Comparison of ENCODE assay signal across 8 cellular contexts in the genomic region with DNA sequence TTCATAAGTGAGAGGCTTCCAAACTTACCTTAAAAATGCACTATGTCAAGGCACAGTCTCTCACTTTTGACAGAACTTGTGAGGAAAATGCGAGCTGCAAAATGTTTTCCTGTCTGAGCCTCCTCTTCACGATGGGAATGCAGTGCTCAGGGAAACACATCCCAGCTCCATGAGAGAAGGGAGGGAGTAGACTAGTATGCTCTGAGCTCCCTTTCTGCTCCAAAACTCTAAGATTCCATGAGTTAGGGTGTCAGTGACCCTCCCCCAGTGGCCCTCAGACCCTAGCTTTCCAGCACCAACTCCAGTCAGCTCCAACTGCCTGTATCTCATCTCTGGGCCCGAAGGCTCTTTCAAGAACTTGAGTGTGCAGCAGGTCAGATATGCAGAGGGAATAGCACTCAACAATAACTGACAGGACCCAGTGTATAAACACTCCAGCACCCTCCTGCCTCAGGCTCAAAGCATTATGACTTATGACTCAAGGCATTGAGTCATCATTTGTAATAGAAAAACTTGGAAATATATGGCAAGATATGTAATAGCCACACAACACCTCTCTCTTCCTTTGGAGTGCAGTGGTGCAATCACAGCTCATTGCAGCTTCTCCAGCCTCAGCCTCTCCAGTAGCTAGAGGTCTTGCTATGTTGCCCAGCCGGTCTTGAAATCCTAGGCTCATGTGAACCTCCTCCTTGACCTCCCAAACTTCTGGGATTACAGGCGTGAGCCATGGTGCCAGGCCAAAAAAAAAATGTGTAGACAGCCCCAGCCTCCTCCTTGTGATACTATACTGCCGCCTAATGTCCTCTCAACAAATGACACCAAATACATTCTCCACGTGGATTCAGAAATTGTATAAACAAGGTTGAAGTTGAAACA. TPM values are rescaled to one million over a fixed set of nuclear protein-coding genes. Genes with fewer than 3 reads are reported as not detected.
DNase-seq lines count a peak whose midpoint lies in the region; ATAC-seq and TF ChIP-seq lines count a peak whose summit lies in the region.

No MANE protein-coding gene starts in this region.

- H2AFZ ChIP-seq in hepatocyte = no peak overlapping the region

- H3K9me3 ChIP-seq in hepatocyte (ENCODE audit: low read depth) = no peaks in the 10 kb centered on the region

- ATAC-seq in GM21529 (IDR thresholded peaks at IDR 0.05; ENCODE audit: unreplicated experiment) (no peak), GM18861 (IDR thresholded peaks at IDR 0.05; ENCODE audit: unreplicated experiment) (no peak)

- H3K4me1 ChIP-seq in hepatocyte (ENCODE audit: insufficient read depth) = no peaks in the 10 kb centered on the region

- H3K9me2 ChIP-seq in hepatocyte (replicated peaks; ENCODE audit: insufficient read depth) = no peaks in the 10 kb centered on the region

- DNase-seq in D341Med (ENCODE audit: low spot score) (peak; percentile 65), GOT3 (lab: John Stamatoyannopoulos, UW) (peak; percentile 48), NCI-H446 (lab: John Stamatoyannopoulos, UW) (peak; percentile 26 to 58), astrocyte of the hippocampus (ENCODE audit: low read depth, low spot score) (peak; percentile 77), hepatocyte (ENCODE audit: low spot score) (peak; percentile 62), smooth muscle cell of the brain vasculature (ENCODE audit: low read depth, low spot score) (peak; percentile 52)

- no peaks in the 10 kb centered on the region for H3K79me2 ChIP-seq in hepatocyte

- no peak overlapping the region for H3K4me3 ChIP-seq in hepatocyte

- H3K4me2 ChIP-seq in hepatocyte = no peak overlapping the region

- no peak overlapping the region for H3K27ac ChIP-seq in hepatocyte

- no peaks in the 10 kb centered on the region for H3K27me3 ChIP-seq in hepatocyte

- H3K36me3 ChIP-seq in hepatocyte (replicated peaks; ENCODE audit: insufficient read depth, low read depth) = no peaks in the 10 kb centered on the region

- WGBS in hepatocyte (ENCODE audit: low lambda C conversion rate, missing lambda C conversion rate) = 39% methylated on average over 7 of the region's 7 CpGs

- no peaks in the 10 kb centered on the region for H4K20me1 ChIP-seq in hepatocyte (ENCODE audit: insufficient read depth, poor library complexity, severe bottlenecking)

- TF ChIP-seq CTCF in hepatocyte (IDR thresholded peaks at IDR 0.05; ENCODE audit: poor library complexity) = peak; percentile 72

RNA-seq across cellular contexts. Expression of a gene that starts 16.7 kb away (rescaled TPM):
- 58.1 and 80.4 TPM in 2 replicates for total RNA-seq in hepatocyte
- polyA plus RNA-seq in hepatocyte = 87.1 and 92.0 TPM in 2 replicates
